ENCODE assay signal across 8 cellular contexts in the genomic region with DNA sequence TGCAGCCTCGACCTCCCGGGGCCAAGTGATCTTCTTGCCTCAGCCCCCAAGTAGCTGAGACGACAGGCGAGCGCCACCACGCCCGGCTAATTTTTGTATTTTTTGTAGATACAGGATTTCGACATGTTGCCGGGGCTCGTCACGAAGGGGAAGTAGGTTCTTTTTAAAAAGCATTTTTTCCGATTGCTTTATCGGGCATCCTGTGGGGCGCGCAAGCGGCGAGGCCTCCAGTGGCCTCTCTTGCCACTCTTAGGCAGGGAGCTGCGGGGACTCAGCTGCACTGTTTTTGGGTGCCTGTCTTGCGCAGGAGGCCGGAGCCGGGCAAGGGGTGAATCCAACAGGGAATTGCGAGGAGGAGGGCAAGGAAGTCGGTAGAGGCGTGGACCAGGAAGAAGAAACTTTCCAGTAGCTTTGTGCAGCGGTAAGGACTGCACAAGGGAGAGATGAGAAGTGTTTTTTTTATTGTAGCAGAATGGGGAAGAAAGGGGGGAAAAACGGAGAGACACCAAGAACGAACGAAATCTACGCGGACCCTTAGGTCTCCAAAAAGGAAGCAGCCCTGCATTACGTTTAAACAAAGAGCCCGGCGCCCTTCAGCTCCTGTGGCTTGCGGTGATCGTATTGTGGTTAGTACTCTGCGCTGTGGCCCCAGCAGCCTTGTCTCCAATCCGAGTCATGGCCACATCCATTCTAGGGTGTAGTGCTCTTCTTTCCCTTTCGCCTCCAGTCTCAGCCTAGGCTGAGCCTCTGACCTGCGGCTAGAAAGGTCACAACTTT.
DNase-seq lines count a peak whose midpoint lies in the region; ATAC-seq, FAIRE-seq and TF ChIP-seq lines count a peak whose summit lies in the region.

No MANE protein-coding gene starts in this region.

- peaks cover 39% of the 10 kb centered on the region for H3K4me1 Mint-ChIP-seq in activated CD4-positive, alpha-beta T cell treated with anti-CD3 and anti-CD28 coated beads, Interleukin-2, amount 10 ng/mL, durations not matched to agents 7 days and 5 days
- H3K4me1 Mint-ChIP-seq in endothelial cell (ENCODE audit: unreplicated experiment), result peaks cover 21% of the 10 kb centered on the region

- peak; percentile 66 for ATAC-seq in HG03025 (IDR thresholded peaks at IDR 0.05; ENCODE audit: low FRiP score, unreplicated experiment)

- peak overlapping the region; percentile 88 for H3K27ac Mint-ChIP-seq in activated CD4-positive, alpha-beta T cell treated with anti-CD3 and anti-CD28 coated beads, Interleukin-2, amount 10 ng/mL, durations not matched to agents 7 days and 5 days
- H3K27ac Mint-ChIP-seq in endothelial cell (ENCODE audit: unreplicated experiment), result no peak overlapping the region

- H3K36me3 Mint-ChIP-seq in activated CD4-positive, alpha-beta T cell treated with anti-CD3 and anti-CD28 coated beads, Interleukin-2, amount 10 ng/mL, durations not matched to agents 7 days and 5 days (ENCODE audit: low read depth), result no peaks in the 10 kb centered on the region
- H3K36me3 Mint-ChIP-seq in endothelial cell (ENCODE audit: low read depth, unreplicated experiment), result no peaks in the 10 kb centered on the region

- POLR2A ChIA-PET in activated CD4-positive, alpha-beta T cell treated with anti-CD3 and anti-CD28 coated beads, Interleukin-2, amount 10 ng/mL, durations not matched to agents 7 days and 5 days (lab: Charles Lee), result interaction anchor here (1.3 kb wide), 1 partner anchor 16 kb away, joined by 10 read pairs; no protein-coding TSS in a partner anchor

- CTCF ChIA-PET in activated CD4-positive, alpha-beta T cell treated with anti-CD3 and anti-CD28 coated beads, Interleukin-2, amount 10 ng/mL, durations not matched to agents 7 days and 5 days (lab: Charles Lee), result interaction anchor here (0.7 to 1.1 kb wide), 2 partner anchors 9 to 36 kb away, joined by 3 read pairs; no protein-coding TSS in a partner anchor

- DNase-seq in CMK (ENCODE audit: low read depth) (peak; percentile 87), endothelial cell (ENCODE audit: low spot score) (peak; percentile 20), retinal pigment epithelial cell (ENCODE audit: low read depth) (no peak), D721Med (ENCODE audit: insufficient read length, low spot score) (no peak), DMS79 (lab: John Stamatoyannopoulos, UW) (no peak), hypothalamus (lab: John Stamatoyannopoulos, UW) (no peak)
- peak; percentile 84 for DNase-seq in activated CD4-positive, alpha-beta T cell treated with anti-CD3 and anti-CD28 coated beads, Interleukin-2, amount 10 ng/mL, durations not matched to agents 7 days and 5 days

- H3K4me3 ChIP-seq in retinal pigment epithelial cell (ENCODE audit: low read length), result peak overlapping the region; percentile 14

- no peaks in the 10 kb centered on the region for H3K9me3 Mint-ChIP-seq in activated CD4-positive, alpha-beta T cell treated with anti-CD3 and anti-CD28 coated beads, Interleukin-2, amount 10 ng/mL, durations not matched to agents 7 days and 5 days
- no peaks in the 10 kb centered on the region for H3K9me3 Mint-ChIP-seq in endothelial cell (ENCODE audit: unreplicated experiment)

- H3K27me3 Mint-ChIP-seq in activated CD4-positive, alpha-beta T cell treated with anti-CD3 and anti-CD28 coated beads, Interleukin-2, amount 10 ng/mL, durations not matched to agents 7 days and 5 days, result peaks cover 49% of the 10 kb centered on the region
- H3K27me3 Mint-ChIP-seq in endothelial cell (ENCODE audit: unreplicated experiment), result peaks cover 8% of the 10 kb centered on the region

- TF ChIP-seq CTCF in endothelial cell (IDR thresholded peaks at IDR 0.05; ENCODE audit: unreplicated experiment), result no peak
- TF ChIP-seq CTCF in retinal pigment epithelial cell (conservative IDR thresholded peaks at IDR 0.05; ENCODE audit: low read depth, low read length), result no peak
- no peak for TF ChIP-seq CTCF in D721Med (IDR thresholded peaks at IDR 0.05; ENCODE audit: insufficient read depth, missing control alignments)

- peak overlapping the region; percentile 82 for H3K4me3 Mint-ChIP-seq in activated CD4-positive, alpha-beta T cell treated with anti-CD3 and anti-CD28 coated beads, Interleukin-2, amount 10 ng/mL, durations not matched to agents 7 days and 5 days
- H3K4me3 Mint-ChIP-seq in endothelial cell (ENCODE audit: unreplicated experiment), result peak overlapping the region; percentile 87

- FAIRE-seq in D721Med (lab: Jason Lieb, UNC), result no peak

Comparison
In these comparisons a context has a peak if more than half of its experiments do, and no peak if none do; other contexts are left out.
1. DNase-seq: peak in CMK (single experiment), activated CD4-positive, alpha-beta T cell treated with anti-CD3 and anti-CD28 coated beads, Interleukin-2, amount 10 ng/mL, durations not matched to agents 7 days and 5 days (single experiment) and endothelial cell (single experiment); none in retinal pigment epithelial cell (single experiment), D721Med (single experiment), DMS79 (single experiment) and hypothalamus (0 of 51).